ENCODE assay signal across 1 cellular context in genomic region chr1:85947223-85947622, GRCh38.
TF ChIP-seq lines count a peak whose summit lies in the region.

No MANE protein-coding gene starts in this region.

TF ChIP-seq in GM12878, 131 proteins besides CTCF, POLR2A, EP300 and RAD21 (continued from another document):
- TF ChIP-seq, protein P1, sequence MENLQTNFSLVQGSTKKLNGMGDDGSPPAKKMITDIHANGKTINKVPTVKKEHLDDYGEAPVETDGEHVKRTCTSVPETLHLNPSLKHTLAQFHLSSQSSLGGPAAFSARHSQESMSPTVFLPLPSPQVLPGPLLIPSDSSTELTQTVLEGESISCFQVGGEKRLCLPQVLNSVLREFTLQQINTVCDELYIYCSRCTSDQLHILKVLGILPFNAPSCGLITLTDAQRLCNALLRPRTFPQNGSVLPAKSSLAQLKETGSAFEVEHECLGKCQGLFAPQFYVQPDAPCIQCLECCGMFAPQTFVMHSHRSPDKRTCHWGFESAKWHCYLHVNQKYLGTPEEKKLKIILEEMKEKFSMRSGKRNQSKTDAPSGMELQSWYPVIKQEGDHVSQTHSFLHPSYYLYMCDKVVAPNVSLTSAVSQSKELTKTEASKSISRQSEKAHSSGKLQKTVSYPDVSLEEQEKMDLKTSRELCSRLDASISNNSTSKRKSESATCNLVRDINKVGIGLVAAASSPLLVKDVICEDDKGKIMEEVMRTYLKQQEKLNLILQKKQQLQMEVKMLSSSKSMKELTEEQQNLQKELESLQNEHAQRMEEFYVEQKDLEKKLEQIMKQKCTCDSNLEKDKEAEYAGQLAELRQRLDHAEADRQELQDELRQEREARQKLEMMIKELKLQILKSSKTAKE (IDR thresholded peaks at IDR 0.05; ENCODE audit: low read depth, poor library complexity, severe bottlenecking), result no peak
- TF ChIP-seq CEBPB (IDR thresholded peaks at IDR 0.05; ENCODE audit: borderline replicate concordance in 1 of 2, low read depth in 2 of 2, low read length in 2 of 2) (no peak), JUND (IDR thresholded peaks at IDR 0.05; ENCODE audit: low read depth, low read length) (no peak), NFXL1 (IDR thresholded peaks at IDR 0.05; ENCODE audit: borderline replicate concordance) (no peak), FOXK2 (IDR thresholded peaks at IDR 0.05) (no peak), ZNF622 (IDR thresholded peaks at IDR 0.05) (no peak), RB1 (IDR thresholded peaks at IDR 0.05; ENCODE audit: borderline replicate concordance) (no peak), FOS (IDR thresholded peaks at IDR 0.05; ENCODE audit: borderline replicate concordance, extremely low read depth, insufficient read length) (no peak), POU2F2 (IDR thresholded peaks at IDR 0.05; ENCODE audit: borderline replicate concordance, low read depth, low read length) (no peak), ZNF207 (IDR thresholded peaks at IDR 0.05; ENCODE audit: borderline replicate concordance) (no peak), CUX1 (IDR thresholded peaks at IDR 0.05; ENCODE audit: insufficient replicate concordance, low read depth, low read length) (no peak), CBX3 (IDR thresholded peaks at IDR 0.05; ENCODE audit: borderline replicate concordance, low read depth) (no peak), ETV6 (conservative IDR thresholded peaks at IDR 0.05 in 1 of 2, IDR thresholded peaks at IDR 0.05 in 1 of 2; ENCODE audit: borderline replicate concordance in 1 of 2, low read depth in 1 of 2) (no peak)
- TF ChIP-seq, protein P2, sequence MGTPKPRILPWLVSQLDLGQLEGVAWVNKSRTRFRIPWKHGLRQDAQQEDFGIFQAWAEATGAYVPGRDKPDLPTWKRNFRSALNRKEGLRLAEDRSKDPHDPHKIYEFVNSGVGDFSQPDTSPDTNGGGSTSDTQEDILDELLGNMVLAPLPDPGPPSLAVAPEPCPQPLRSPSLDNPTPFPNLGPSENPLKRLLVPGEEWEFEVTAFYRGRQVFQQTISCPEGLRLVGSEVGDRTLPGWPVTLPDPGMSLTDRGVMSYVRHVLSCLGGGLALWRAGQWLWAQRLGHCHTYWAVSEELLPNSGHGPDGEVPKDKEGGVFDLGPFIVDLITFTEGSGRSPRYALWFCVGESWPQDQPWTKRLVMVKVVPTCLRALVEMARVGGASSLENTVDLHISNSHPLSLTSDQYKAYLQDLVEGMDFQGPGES (IDR thresholded peaks at IDR 0.05), result no peak
